ENCODE assay signal across 1 cellular context in the genomic region with DNA sequence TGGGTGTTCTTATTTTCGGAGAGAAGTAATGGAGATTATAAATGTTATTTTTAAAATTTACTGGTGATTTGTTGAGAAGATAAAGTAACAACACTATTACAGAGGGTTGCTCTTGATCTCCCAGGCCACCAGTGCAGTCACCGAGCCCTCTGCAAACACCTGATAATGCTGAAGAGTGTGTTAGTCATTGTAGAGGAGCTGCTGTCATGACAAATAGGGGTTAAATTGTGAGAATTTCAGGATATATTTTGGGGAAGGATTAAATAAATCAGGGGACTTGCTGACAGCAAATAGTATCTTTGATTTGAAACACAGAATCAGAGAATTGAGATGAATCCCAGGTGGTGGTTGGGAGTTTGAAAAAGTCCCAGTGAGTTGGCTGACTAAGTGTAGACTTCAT.
A peak's percentile ranks its signal among the peaks of the same experiment; 100 is the strongest.
TF ChIP-seq lines count a peak whose summit lies in the region.

No MANE protein-coding gene starts in this region.

TF ChIP-seq in K562, 482 proteins besides CTCF, POLR2A, EP300 and RAD21 (continued from another document):
- TF ChIP-seq KDM1A (IDR thresholded peaks at IDR 0.05) (peak; percentile 87 to 93), FOSL1 (tag; conservative IDR thresholded peaks at IDR 0.05) (peak; percentile 70), RCOR1 (IDR thresholded peaks at IDR 0.05; ENCODE audit: borderline replicate concordance in 1 of 2, low read depth in 2 of 2, low read length in 2 of 2) (peak in 1 of 2 experiments; percentile 34; a peak in 1 of 4 replicates), RFX1 (IDR thresholded peaks at IDR 0.05) (peak; percentile 14; the same call in 1 of the 2 replicates), CBFA2T2 (conservative IDR thresholded peaks at IDR 0.05) (peak; percentile 59), ZNF274 (IDR thresholded peaks at IDR 0.05; ENCODE audit: borderline replicate concordance, low read depth, low read length) (no peak), TCF7L2 (IDR thresholded peaks at IDR 0.05; ENCODE audit: low read depth, low read length) (no peak), POLR2AphosphoS5 (IDR thresholded peaks at IDR 0.05; ENCODE audit: control insufficient read depth, insufficient read depth, low read depth, low read length) (peak; percentile 63; the same call in 1 of the 2 replicates), MTA2 (IDR thresholded peaks at IDR 0.05; ENCODE audit: low read depth) (peak; percentile 38; the same call in 1 of the 2 replicates), CC2D1A (IDR thresholded peaks at IDR 0.05) (no peak), ELF2 (CRISPR knock-in tag; IDR thresholded peaks at IDR 0.05) (no peak), GABPB1 (CRISPR knock-in tag; IDR thresholded peaks at IDR 0.05) (no peak), TEAD4 (IDR thresholded peaks at IDR 0.05; ENCODE audit: low read length) (peak; percentile 85), TEAD4 (CRISPR knock-in tag; IDR thresholded peaks at IDR 0.05; ENCODE audit: borderline replicate concordance) (no peak), CREM (IDR thresholded peaks at IDR 0.05; ENCODE audit: low read depth) (no peak), SMARCC2 (IDR thresholded peaks at IDR 0.05; ENCODE audit: low read depth) (peak; percentile 43; the same call in 1 of the 2 replicates), SMARCA4 (IDR thresholded peaks at IDR 0.05) (peak; percentile 67), ILK (tag; IDR thresholded peaks at IDR 0.05; ENCODE audit: borderline replicate concordance, low read depth) (no peak), PML (IDR thresholded peaks at IDR 0.05; ENCODE audit: low read length) (peak; percentile 51; the same call in 1 of the 2 replicates), CBX2 (IDR thresholded peaks at IDR 0.05; ENCODE audit: insufficient read depth, low read length, poor library complexity, severe bottlenecking) (no peak), TAL1 (IDR thresholded peaks at IDR 0.05) (peak; percentile 74), SAP30 (IDR thresholded peaks at IDR 0.05; ENCODE audit: borderline replicate concordance, insufficient read depth, low read depth, low read length, poor library complexity, severe bottlenecking) (no peak), JUN (IDR thresholded peaks at IDR 0.05; ENCODE audit: borderline replicate concordance, low read depth, low read length) (no peak), JUN (CRISPR knock-in tag; IDR thresholded peaks at IDR 0.05; ENCODE audit: borderline replicate concordance) (no peak), ARID1B (IDR thresholded peaks at IDR 0.05) (peak; percentile 84), MECOM (CRISPR knock-in tag; IDR thresholded peaks at IDR 0.05) (no peak), CGGBP1 (CRISPR knock-in tag; IDR thresholded peaks at IDR 0.05) (no peak), TRIM24 (IDR thresholded peaks at IDR 0.05) (0 out of 4 replicates have a peak, but pooled peaks of 1 of the 2 experiments have one; percentile 8), ZFPM2 (CRISPR knock-in tag; IDR thresholded peaks at IDR 0.05) (no peak), NCOR1 (IDR thresholded peaks at IDR 0.05) (peak; percentile 46; the same call in 1 of the 2 replicates), HDAC2 (IDR thresholded peaks at IDR 0.05) (0 out of 2 replicates have a peak, but pooled peaks have one; percentile 29), MEIS2 (IDR thresholded peaks at IDR 0.05; ENCODE audit: partially characterized antibody) (peak; percentile 81), BRD4 (IDR thresholded peaks at IDR 0.05) (no peak), POLR2G (IDR thresholded peaks at IDR 0.05; ENCODE audit: low read depth, low read length) (no peak), CBFA2T3 (IDR thresholded peaks at IDR 0.05) (peak; percentile 84)
- TF ChIP-seq, protein P1, sequence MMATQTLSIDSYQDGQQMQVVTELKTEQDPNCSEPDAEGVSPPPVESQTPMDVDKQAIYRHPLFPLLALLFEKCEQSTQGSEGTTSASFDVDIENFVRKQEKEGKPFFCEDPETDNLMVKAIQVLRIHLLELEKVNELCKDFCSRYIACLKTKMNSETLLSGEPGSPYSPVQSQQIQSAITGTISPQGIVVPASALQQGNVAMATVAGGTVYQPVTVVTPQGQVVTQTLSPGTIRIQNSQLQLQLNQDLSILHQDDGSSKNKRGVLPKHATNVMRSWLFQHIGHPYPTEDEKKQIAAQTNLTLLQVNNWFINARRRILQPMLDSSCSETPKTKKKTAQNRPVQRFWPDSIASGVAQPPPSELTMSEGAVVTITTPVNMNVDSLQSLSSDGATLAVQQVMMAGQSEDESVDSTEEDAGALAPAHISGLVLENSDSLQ (IDR thresholded peaks at IDR 0.05), result peak; percentile 34; the same call in 1 of the 2 replicates
- TF ChIP-seq, protein P2, sequence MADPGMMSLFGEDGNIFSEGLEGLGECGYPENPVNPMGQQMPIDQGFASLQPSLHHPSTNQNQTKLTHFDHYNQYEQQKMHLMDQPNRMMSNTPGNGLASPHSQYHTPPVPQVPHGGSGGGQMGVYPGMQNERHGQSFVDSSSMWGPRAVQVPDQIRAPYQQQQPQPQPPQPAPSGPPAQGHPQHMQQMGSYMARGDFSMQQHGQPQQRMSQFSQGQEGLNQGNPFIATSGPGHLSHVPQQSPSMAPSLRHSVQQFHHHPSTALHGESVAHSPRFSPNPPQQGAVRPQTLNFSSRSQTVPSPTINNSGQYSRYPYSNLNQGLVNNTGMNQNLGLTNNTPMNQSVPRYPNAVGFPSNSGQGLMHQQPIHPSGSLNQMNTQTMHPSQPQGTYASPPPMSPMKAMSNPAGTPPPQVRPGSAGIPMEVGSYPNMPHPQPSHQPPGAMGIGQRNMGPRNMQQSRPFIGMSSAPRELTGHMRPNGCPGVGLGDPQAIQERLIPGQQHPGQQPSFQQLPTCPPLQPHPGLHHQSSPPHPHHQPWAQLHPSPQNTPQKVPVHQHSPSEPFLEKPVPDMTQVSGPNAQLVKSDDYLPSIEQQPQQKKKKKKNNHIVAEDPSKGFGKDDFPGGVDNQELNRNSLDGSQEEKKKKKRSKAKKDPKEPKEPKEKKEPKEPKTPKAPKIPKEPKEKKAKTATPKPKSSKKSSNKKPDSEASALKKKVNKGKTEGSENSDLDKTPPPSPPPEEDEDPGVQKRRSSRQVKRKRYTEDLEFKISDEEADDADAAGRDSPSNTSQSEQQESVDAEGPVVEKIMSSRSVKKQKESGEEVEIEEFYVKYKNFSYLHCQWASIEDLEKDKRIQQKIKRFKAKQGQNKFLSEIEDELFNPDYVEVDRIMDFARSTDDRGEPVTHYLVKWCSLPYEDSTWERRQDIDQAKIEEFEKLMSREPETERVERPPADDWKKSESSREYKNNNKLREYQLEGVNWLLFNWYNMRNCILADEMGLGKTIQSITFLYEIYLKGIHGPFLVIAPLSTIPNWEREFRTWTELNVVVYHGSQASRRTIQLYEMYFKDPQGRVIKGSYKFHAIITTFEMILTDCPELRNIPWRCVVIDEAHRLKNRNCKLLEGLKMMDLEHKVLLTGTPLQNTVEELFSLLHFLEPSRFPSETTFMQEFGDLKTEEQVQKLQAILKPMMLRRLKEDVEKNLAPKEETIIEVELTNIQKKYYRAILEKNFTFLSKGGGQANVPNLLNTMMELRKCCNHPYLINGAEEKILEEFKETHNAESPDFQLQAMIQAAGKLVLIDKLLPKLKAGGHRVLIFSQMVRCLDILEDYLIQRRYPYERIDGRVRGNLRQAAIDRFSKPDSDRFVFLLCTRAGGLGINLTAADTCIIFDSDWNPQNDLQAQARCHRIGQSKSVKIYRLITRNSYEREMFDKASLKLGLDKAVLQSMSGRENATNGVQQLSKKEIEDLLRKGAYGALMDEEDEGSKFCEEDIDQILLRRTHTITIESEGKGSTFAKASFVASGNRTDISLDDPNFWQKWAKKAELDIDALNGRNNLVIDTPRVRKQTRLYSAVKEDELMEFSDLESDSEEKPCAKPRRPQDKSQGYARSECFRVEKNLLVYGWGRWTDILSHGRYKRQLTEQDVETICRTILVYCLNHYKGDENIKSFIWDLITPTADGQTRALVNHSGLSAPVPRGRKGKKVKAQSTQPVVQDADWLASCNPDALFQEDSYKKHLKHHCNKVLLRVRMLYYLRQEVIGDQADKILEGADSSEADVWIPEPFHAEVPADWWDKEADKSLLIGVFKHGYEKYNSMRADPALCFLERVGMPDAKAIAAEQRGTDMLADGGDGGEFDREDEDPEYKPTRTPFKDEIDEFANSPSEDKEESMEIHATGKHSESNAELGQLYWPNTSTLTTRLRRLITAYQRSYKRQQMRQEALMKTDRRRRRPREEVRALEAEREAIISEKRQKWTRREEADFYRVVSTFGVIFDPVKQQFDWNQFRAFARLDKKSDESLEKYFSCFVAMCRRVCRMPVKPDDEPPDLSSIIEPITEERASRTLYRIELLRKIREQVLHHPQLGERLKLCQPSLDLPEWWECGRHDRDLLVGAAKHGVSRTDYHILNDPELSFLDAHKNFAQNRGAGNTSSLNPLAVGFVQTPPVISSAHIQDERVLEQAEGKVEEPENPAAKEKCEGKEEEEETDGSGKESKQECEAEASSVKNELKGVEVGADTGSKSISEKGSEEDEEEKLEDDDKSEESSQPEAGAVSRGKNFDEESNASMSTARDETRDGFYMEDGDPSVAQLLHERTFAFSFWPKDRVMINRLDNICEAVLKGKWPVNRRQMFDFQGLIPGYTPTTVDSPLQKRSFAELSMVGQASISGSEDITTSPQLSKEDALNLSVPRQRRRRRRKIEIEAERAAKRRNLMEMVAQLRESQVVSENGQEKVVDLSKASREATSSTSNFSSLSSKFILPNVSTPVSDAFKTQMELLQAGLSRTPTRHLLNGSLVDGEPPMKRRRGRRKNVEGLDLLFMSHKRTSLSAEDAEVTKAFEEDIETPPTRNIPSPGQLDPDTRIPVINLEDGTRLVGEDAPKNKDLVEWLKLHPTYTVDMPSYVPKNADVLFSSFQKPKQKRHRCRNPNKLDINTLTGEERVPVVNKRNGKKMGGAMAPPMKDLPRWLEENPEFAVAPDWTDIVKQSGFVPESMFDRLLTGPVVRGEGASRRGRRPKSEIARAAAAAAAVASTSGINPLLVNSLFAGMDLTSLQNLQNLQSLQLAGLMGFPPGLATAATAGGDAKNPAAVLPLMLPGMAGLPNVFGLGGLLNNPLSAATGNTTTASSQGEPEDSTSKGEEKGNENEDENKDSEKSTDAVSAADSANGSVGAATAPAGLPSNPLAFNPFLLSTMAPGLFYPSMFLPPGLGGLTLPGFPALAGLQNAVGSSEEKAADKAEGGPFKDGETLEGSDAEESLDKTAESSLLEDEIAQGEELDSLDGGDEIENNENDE (IDR thresholded peaks at IDR 0.05; ENCODE audit: low read depth, low read length), result no peak
- TF ChIP-seq, protein P3, sequence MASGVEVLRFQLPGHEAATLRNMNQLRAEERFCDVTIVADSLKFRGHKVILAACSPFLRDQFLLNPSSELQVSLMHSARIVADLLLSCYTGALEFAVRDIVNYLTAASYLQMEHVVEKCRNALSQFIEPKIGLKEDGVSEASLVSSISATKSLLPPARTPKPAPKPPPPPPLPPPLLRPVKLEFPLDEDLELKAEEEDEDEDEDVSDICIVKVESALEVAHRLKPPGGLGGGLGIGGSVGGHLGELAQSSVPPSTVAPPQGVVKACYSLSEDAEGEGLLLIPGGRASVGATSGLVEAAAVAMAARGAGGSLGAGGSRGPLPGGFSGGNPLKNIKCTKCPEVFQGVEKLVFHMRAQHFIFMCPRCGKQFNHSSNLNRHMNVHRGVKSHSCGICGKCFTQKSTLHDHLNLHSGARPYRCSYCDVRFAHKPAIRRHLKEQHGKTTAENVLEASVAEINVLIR (CRISPR knock-in tag; IDR thresholded peaks at IDR 0.05), result no peak
- TF ChIP-seq, protein P4, sequence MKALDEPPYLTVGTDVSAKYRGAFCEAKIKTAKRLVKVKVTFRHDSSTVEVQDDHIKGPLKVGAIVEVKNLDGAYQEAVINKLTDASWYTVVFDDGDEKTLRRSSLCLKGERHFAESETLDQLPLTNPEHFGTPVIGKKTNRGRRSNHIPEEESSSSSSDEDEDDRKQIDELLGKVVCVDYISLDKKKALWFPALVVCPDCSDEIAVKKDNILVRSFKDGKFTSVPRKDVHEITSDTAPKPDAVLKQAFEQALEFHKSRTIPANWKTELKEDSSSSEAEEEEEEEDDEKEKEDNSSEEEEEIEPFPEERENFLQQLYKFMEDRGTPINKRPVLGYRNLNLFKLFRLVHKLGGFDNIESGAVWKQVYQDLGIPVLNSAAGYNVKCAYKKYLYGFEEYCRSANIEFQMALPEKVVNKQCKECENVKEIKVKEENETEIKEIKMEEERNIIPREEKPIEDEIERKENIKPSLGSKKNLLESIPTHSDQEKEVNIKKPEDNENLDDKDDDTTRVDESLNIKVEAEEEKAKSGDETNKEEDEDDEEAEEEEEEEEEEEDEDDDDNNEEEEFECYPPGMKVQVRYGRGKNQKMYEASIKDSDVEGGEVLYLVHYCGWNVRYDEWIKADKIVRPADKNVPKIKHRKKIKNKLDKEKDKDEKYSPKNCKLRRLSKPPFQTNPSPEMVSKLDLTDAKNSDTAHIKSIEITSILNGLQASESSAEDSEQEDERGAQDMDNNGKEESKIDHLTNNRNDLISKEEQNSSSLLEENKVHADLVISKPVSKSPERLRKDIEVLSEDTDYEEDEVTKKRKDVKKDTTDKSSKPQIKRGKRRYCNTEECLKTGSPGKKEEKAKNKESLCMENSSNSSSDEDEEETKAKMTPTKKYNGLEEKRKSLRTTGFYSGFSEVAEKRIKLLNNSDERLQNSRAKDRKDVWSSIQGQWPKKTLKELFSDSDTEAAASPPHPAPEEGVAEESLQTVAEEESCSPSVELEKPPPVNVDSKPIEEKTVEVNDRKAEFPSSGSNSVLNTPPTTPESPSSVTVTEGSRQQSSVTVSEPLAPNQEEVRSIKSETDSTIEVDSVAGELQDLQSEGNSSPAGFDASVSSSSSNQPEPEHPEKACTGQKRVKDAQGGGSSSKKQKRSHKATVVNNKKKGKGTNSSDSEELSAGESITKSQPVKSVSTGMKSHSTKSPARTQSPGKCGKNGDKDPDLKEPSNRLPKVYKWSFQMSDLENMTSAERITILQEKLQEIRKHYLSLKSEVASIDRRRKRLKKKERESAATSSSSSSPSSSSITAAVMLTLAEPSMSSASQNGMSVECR (CRISPR knock-in tag; IDR thresholded peaks at IDR 0.05), result no peak
- TF ChIP-seq, protein P5, sequence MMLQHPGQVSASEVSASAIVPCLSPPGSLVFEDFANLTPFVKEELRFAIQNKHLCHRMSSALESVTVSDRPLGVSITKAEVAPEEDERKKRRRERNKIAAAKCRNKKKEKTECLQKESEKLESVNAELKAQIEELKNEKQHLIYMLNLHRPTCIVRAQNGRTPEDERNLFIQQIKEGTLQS (IDR thresholded peaks at IDR 0.05), result peak; percentile 61
- TF ChIP-seq, protein P5 (CRISPR knock-in tag; conservative IDR thresholded peaks at IDR 0.05), result no peak
